In genomic region chr2:189372688-189373257, GRCh38 we compare ENCODE assay signal across 21 cellular contexts.
DNase-seq lines count a peak whose midpoint lies in the region; ATAC-seq, FAIRE-seq and TF ChIP-seq lines count a peak whose summit lies in the region.
"Had no signal": no experiment of that assay in that cellular context is flagged by ENCODE, and none has a peak within 500 bp of the region (broad histone marks: within the 10 kb centered on the region; RNA-seq: fewer than 3 reads in every experiment).

No MANE protein-coding gene starts in this region.

- FAIRE-seq in A549 (lab: Jason Lieb, UNC), result no peak
- FAIRE-seq: GM12892, GM18507 had no signal

- no peak for DNase-seq in A549 (ENCODE audit: low read depth in 1 of 2, low spot score in 1 of 2)
- no peak for DNase-seq in SK-N-MC (ENCODE audit: low read depth, low spot score)
- peak; percentile 56 for DNase-seq in dedifferentiated amniotic fluid mesenchymal stem cell (ENCODE audit: extremely low spot score)
- DNase-seq in fibroblast of villous mesenchyme (ENCODE audit: low read depth), result peak; percentile 47
- DNase-seq in kidney glomerular epithelial cell (lab: John Stamatoyannopoulos, UW), result no peak
- no peak for DNase-seq in medulla oblongata (ENCODE audit: extremely low spot score)
- DNase-seq in NCI-H1694 (lab: John Stamatoyannopoulos, UW), result no peak
- DNase-seq: C1 segment of cervical spinal cord; CD8-positive, alpha-beta memory T cell; H7; HFFc6; NCI-H1417 treated with DMSO at 0.1 percent for 48 hours; NCI-H1930; NCI-H226; NCI-H524 treated with DMSO at 0.1 percent for 48 hours; PC-3; RPMI8226; SHP77 treated with DMSO at 0.1 percent for 48 hours had no signal

- H3K9me3 ChIP-seq in A549 (no peaks in the 10 kb centered on the region), SK-N-MC (ENCODE audit: low read depth, low read length) (no peaks in the 10 kb centered on the region)

- TF ChIP-seq POLR2A in A549 (IDR thresholded peaks at IDR 0.05; ENCODE audit: low read length), result no peak

- TF ChIP-seq EP300 in A549 (IDR thresholded peaks at IDR 0.05), result no peak

- peaks cover 70% of the 10 kb centered on the region for H3K4me1 ChIP-seq in A549

- no peak overlapping the region for H3K9ac ChIP-seq in SK-N-MC (ENCODE audit: insufficient read length)
- H3K9ac ChIP-seq: KMS-11 had no signal

- no peak for TF ChIP-seq RAD21 in A549 (conservative IDR thresholded peaks at IDR 0.05 in 1 of 2, IDR thresholded peaks at IDR 0.05 in 1 of 2)

- ATAC-seq in A549, result no peak
- ATAC-seq: PC-3 had no signal

- H3K4me3 ChIP-seq in A549, result no peak overlapping the region
- H3K4me3 ChIP-seq in SK-N-MC, result no peak overlapping the region
- H3K4me3 ChIP-seq in fibroblast of villous mesenchyme (ENCODE audit: low read depth, low read length), result no peak overlapping the region

- TF ChIP-seq CTCF in A549 (IDR thresholded peaks at IDR 0.05) (no peak), fibroblast of villous mesenchyme (IDR thresholded peaks at IDR 0.05; ENCODE audit: insufficient read depth, low read depth, low read length) (no peak)

- H3K27ac ChIP-seq in A549 (peak overlapping the region; percentile 24 to 50; a peak in 2 of 6 replicates), SK-N-MC (0 out of 2 replicates have a peak overlapping the region, but pooled peaks have one; percentile 3)
- H3K27ac ChIP-seq: KMS-11 had no signal

- POLR2A ChIA-PET in A549 (lab: Yijun Ruan, JAX), result no interaction called here

- 54% methylated on average over 1 of the region's 1 CpG for WGBS in A549 (ENCODE audit: missing lambda C conversion rate)

- H3K4me2 ChIP-seq in A549, result peak overlapping the region; percentile 16; the same call in 2 of the 3 replicates
- H3K4me2 ChIP-seq: KMS-11 had no signal

- CTCF ChIA-PET in A549 (lab: Yijun Ruan, JAX), result no interaction called here

- H3K36me3 ChIP-seq in SK-N-MC (ENCODE audit: insufficient read depth, low read length), result no peaks in the 10 kb centered on the region

TF ChIP-seq in A549, 52 proteins besides CTCF, POLR2A, EP300 and RAD21:
- TF ChIP-seq ESRRA (IDR thresholded peaks at IDR 0.05; ENCODE audit: borderline replicate concordance, low read length), result no peak
- TF ChIP-seq CBX2 (IDR thresholded peaks at IDR 0.05; ENCODE audit: borderline replicate concordance, low read depth), result no peak

Comparison
In these comparisons a context has a peak if more than half of its experiments do, and no peak if none do; other contexts are left out.
1. DNase-seq: peak in dedifferentiated amniotic fluid mesenchymal stem cell (single experiment) and fibroblast of villous mesenchyme (single experiment); none in A549 (0 of 2), SK-N-MC (single experiment), kidney glomerular epithelial cell (single experiment), medulla oblongata (single experiment) and NCI-H1694 (single experiment).